In the genomic region with DNA sequence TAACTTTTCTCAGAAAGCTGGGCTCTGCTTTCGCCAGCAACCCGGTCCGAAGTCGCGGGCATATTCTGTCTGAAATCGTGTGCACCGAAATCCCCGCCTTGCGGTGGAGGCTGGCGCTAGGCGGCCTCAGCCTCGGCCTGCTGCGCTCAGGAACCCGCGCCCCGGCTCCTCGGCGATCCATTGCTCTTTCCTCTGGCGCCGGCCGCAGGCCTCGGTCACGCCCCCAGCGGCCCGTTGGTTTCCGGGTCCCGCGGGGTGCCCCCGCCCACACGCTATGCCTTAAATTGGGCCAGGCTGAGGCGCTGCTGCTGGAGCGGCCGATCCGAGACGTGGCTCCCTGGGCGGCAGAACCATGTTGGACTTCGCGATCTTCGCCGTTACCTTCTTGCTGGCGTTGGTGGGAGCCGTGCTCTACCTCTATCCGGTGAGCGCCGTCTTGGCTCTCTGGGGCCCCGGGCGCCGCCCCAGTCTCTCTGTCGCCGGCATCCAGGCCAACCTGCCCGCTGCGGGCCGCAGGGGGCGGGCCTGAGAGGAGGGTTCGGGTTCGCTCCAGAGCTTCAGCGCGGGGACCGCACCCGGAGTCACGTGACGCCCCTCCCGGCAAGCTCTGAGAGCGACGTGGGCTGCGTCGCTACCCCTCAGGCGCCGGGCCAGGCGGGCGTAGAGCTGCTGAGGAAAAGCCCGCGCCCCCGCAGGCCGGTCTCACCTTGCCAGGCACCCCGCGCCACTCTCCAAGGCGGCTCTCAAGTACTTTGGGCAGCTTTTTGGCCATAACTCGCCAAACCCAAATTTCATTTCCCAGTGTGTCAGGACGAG, we compare ENCODE assay signal across 1 cellular context.
TF ChIP-seq lines count a peak whose summit lies in the region.

A gene with protein sequence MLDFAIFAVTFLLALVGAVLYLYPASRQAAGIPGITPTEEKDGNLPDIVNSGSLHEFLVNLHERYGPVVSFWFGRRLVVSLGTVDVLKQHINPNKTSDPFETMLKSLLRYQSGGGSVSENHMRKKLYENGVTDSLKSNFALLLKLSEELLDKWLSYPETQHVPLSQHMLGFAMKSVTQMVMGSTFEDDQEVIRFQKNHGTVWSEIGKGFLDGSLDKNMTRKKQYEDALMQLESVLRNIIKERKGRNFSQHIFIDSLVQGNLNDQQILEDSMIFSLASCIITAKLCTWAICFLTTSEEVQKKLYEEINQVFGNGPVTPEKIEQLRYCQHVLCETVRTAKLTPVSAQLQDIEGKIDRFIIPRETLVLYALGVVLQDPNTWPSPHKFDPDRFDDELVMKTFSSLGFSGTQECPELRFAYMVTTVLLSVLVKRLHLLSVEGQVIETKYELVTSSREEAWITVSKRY (plus strand): TSS at position 308 of the 816 bp plus-strand sequence. CDS start 45 bp downstream, at position 353.

TF ChIP-seq in HepG2, 621 proteins besides CTCF, POLR2A, EP300 and RAD21 (continued from another document and continues in another):
- TF ChIP-seq, protein P1, sequence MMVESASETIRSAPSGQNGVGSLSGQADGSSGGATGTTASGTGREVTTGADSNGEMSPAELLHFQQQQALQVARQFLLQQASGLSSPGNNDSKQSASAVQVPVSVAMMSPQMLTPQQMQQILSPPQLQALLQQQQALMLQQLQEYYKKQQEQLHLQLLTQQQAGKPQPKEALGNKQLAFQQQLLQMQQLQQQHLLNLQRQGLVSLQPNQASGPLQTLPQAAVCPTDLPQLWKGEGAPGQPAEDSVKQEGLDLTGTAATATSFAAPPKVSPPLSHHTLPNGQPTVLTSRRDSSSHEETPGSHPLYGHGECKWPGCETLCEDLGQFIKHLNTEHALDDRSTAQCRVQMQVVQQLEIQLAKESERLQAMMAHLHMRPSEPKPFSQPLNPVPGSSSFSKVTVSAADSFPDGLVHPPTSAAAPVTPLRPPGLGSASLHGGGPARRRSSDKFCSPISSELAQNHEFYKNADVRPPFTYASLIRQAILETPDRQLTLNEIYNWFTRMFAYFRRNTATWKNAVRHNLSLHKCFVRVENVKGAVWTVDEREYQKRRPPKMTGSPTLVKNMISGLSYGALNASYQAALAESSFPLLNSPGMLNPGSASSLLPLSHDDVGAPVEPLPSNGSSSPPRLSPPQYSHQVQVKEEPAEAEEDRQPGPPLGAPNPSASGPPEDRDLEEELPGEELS (CRISPR knock-in tag; IDR thresholded peaks at IDR 0.05), result peak; percentile 77
- TF ChIP-seq ZNF552 (CRISPR knock-in tag; IDR thresholded peaks at IDR 0.05; ENCODE audit: borderline replicate concordance) (0 out of 2 replicates have a peak, but pooled peaks have one; percentile 43), NFRKB (IDR thresholded peaks at IDR 0.05) (no peak), ZNF598 (CRISPR knock-in tag; IDR thresholded peaks at IDR 0.05; ENCODE audit: borderline replicate concordance) (peak; percentile 93), ZBTB42 (CRISPR knock-in tag; IDR thresholded peaks at IDR 0.05) (no peak; the same call in 1 of the 2 replicates), IKZF4 (CRISPR knock-in tag; IDR thresholded peaks at IDR 0.05; ENCODE audit: borderline replicate concordance, low read depth, not compliant biosample characterization) (no peak), ZNF235 (CRISPR knock-in tag; IDR thresholded peaks at IDR 0.05; ENCODE audit: borderline replicate concordance) (peak; percentile 98), ZNF775 (CRISPR knock-in tag; IDR thresholded peaks at IDR 0.05; ENCODE audit: borderline replicate concordance) (peak; percentile 62; the same call in 1 of the 2 replicates), BRD4 (CRISPR knock-in tag; IDR thresholded peaks at IDR 0.05) (peak; percentile 94), SP140L (CRISPR knock-in tag; IDR thresholded peaks at IDR 0.05; ENCODE audit: borderline replicate concordance) (no peak), SAP130 (CRISPR knock-in tag; IDR thresholded peaks at IDR 0.05; ENCODE audit: low read depth) (peak; percentile 91), ZNF124 (CRISPR knock-in tag; IDR thresholded peaks at IDR 0.05) (peak; percentile 87; the same call in 1 of the 2 replicates), DR1 (CRISPR knock-in tag; IDR thresholded peaks at IDR 0.05) (peak; percentile 99), ZNF564 (CRISPR knock-in tag; IDR thresholded peaks at IDR 0.05) (no peak; the same call in none of the 2 replicates), ZNF224 (CRISPR knock-in tag; IDR thresholded peaks at IDR 0.05) (peak; percentile 95), ZBTB20 (CRISPR knock-in tag; IDR thresholded peaks at IDR 0.05; ENCODE audit: borderline replicate concordance, low read depth) (peak; percentile 79), MBD4 (IDR thresholded peaks at IDR 0.05; ENCODE audit: borderline replicate concordance, low read length) (no peak), GFI1 (CRISPR knock-in tag; IDR thresholded peaks at IDR 0.05; ENCODE audit: borderline replicate concordance) (peak; percentile 87), ZNF331 (CRISPR knock-in tag; IDR thresholded peaks at IDR 0.05) (peak; percentile 87), ZSCAN29 (CRISPR knock-in tag; conservative IDR thresholded peaks at IDR 0.05) (peak; percentile 81), CEBPG (CRISPR knock-in tag; IDR thresholded peaks at IDR 0.05) (no peak; the same call in 1 of the 2 replicates), SNAI1 (CRISPR knock-in tag; IDR thresholded peaks at IDR 0.05; ENCODE audit: borderline replicate concordance) (peak; percentile 97), ZNF83 (CRISPR knock-in tag; IDR thresholded peaks at IDR 0.05; ENCODE audit: borderline replicate concordance) (no peak), PITX1 (CRISPR knock-in tag; IDR thresholded peaks at IDR 0.05) (peak; percentile 80), HES4 (CRISPR knock-in tag; IDR thresholded peaks at IDR 0.05; ENCODE audit: borderline replicate concordance) (peak; percentile 94; the same call in 1 of the 2 replicates), ZNF501 (CRISPR knock-in tag; IDR thresholded peaks at IDR 0.05) (peak; percentile 98), NBN (conservative IDR thresholded peaks at IDR 0.05) (no peak), KLF11 (CRISPR knock-in tag; IDR thresholded peaks at IDR 0.05) (peak; percentile 97; the same call in 1 of the 2 replicates), FOXC1 (CRISPR knock-in tag; IDR thresholded peaks at IDR 0.05; ENCODE audit: borderline replicate concordance) (peak; percentile 84)
- TF ChIP-seq, protein P2, sequence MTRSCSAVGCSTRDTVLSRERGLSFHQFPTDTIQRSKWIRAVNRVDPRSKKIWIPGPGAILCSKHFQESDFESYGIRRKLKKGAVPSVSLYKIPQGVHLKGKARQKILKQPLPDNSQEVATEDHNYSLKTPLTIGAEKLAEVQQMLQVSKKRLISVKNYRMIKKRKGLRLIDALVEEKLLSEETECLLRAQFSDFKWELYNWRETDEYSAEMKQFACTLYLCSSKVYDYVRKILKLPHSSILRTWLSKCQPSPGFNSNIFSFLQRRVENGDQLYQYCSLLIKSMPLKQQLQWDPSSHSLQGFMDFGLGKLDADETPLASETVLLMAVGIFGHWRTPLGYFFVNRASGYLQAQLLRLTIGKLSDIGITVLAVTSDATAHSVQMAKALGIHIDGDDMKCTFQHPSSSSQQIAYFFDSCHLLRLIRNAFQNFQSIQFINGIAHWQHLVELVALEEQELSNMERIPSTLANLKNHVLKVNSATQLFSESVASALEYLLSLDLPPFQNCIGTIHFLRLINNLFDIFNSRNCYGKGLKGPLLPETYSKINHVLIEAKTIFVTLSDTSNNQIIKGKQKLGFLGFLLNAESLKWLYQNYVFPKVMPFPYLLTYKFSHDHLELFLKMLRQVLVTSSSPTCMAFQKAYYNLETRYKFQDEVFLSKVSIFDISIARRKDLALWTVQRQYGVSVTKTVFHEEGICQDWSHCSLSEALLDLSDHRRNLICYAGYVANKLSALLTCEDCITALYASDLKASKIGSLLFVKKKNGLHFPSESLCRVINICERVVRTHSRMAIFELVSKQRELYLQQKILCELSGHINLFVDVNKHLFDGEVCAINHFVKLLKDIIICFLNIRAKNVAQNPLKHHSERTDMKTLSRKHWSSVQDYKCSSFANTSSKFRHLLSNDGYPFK (CRISPR knock-in tag; IDR thresholded peaks at IDR 0.05; ENCODE audit: borderline replicate concordance), result peak; percentile 94
- TF ChIP-seq, protein P3, sequence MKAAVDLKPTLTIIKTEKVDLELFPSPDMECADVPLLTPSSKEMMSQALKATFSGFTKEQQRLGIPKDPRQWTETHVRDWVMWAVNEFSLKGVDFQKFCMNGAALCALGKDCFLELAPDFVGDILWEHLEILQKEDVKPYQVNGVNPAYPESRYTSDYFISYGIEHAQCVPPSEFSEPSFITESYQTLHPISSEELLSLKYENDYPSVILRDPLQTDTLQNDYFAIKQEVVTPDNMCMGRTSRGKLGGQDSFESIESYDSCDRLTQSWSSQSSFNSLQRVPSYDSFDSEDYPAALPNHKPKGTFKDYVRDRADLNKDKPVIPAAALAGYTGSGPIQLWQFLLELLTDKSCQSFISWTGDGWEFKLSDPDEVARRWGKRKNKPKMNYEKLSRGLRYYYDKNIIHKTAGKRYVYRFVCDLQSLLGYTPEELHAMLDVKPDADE (CRISPR knock-in tag; IDR thresholded peaks at IDR 0.05), result peak; percentile 18; the same call in 1 of the 2 replicates
- TF ChIP-seq, protein P4, sequence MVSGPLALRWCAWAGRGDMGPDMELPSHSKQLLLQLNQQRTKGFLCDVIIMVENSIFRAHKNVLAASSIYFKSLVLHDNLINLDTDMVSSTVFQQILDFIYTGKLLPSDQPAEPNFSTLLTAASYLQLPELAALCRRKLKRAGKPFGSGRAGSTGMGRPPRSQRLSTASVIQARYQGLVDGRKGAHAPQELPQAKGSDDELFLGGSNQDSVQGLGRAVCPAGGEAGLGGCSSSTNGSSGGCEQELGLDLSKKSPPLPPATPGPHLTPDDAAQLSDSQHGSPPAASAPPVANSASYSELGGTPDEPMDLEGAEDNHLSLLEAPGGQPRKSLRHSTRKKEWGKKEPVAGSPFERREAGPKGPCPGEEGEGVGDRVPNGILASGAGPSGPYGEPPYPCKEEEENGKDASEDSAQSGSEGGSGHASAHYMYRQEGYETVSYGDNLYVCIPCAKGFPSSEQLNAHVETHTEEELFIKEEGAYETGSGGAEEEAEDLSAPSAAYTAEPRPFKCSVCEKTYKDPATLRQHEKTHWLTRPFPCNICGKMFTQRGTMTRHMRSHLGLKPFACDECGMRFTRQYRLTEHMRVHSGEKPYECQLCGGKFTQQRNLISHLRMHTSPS (CRISPR knock-in tag; IDR thresholded peaks at IDR 0.05; ENCODE audit: low read depth), result peak; percentile 42; the same call in 1 of the 2 replicates
- TF ChIP-seq, protein P5, sequence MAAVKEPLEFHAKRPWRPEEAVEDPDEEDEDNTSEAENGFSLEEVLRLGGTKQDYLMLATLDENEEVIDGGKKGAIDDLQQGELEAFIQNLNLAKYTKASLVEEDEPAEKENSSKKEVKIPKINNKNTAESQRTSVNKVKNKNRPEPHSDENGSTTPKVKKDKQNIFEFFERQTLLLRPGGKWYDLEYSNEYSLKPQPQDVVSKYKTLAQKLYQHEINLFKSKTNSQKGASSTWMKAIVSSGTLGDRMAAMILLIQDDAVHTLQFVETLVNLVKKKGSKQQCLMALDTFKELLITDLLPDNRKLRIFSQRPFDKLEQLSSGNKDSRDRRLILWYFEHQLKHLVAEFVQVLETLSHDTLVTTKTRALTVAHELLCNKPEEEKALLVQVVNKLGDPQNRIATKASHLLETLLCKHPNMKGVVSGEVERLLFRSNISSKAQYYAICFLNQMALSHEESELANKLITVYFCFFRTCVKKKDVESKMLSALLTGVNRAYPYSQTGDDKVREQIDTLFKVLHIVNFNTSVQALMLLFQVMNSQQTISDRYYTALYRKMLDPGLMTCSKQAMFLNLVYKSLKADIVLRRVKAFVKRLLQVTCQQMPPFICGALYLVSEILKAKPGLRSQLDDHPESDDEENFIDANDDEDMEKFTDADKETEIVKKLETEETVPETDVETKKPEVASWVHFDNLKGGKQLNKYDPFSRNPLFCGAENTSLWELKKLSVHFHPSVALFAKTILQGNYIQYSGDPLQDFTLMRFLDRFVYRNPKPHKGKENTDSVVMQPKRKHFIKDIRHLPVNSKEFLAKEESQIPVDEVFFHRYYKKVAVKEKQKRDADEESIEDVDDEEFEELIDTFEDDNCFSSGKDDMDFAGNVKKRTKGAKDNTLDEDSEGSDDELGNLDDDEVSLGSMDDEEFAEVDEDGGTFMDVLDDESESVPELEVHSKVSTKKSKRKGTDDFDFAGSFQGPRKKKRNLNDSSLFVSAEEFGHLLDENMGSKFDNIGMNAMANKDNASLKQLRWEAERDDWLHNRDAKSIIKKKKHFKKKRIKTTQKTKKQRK (IDR thresholded peaks at IDR 0.05; ENCODE audit: low read length), result no peak
- TF ChIP-seq, protein P6, sequence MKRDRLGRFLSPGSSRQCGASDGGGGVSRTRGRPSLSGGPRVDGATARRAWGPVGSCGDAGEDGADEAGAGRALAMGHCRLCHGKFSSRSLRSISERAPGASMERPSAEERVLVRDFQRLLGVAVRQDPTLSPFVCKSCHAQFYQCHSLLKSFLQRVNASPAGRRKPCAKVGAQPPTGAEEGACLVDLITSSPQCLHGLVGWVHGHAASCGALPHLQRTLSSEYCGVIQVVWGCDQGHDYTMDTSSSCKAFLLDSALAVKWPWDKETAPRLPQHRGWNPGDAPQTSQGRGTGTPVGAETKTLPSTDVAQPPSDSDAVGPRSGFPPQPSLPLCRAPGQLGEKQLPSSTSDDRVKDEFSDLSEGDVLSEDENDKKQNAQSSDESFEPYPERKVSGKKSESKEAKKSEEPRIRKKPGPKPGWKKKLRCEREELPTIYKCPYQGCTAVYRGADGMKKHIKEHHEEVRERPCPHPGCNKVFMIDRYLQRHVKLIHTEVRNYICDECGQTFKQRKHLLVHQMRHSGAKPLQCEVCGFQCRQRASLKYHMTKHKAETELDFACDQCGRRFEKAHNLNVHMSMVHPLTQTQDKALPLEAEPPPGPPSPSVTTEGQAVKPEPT (CRISPR knock-in tag; IDR thresholded peaks at IDR 0.05; ENCODE audit: low read depth), result peak; percentile 74; the same call in 1 of the 2 replicates
- TF ChIP-seq, protein P7, sequence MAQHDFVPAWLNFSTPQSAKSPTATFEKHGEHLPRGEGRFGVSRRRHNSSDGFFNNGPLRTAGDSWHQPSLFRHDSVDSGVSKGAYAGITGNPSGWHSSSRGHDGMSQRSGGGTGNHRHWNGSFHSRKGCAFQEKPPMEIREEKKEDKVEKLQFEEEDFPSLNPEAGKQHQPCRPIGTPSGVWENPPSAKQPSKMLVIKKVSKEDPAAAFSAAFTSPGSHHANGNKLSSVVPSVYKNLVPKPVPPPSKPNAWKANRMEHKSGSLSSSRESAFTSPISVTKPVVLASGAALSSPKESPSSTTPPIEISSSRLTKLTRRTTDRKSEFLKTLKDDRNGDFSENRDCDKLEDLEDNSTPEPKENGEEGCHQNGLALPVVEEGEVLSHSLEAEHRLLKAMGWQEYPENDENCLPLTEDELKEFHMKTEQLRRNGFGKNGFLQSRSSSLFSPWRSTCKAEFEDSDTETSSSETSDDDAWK (CRISPR knock-in tag; IDR thresholded peaks at IDR 0.05), result no peak
